8 cellular contexts compared by ENCODE assay signal in genomic region chr3:150760431-150761200, GRCh38. TPM values are rescaled to one million over a fixed set of nuclear protein-coding genes. Genes with fewer than 3 reads are reported as not detected.
A peak's percentile ranks its signal among the peaks of the same experiment; 100 is the strongest.
DNase-seq lines count a peak whose midpoint lies in the region; ATAC-seq and TF ChIP-seq lines count a peak whose summit lies in the region.

No MANE protein-coding gene starts in this region.

- peaks cover 0 to 6% (median 0%) of the 10 kb centered on the region in 9 donors for H3K36me3 ChIP-seq in heart left ventricle

- DNase-seq in heart left ventricle: no peak
- DNase-seq in left cardiac atrium: no peak
- DNase-seq in activated T-cell treated with anti-CD3 and anti-CD28 coated beads for 4 hours: peak; percentile 36
- no peak for DNase-seq in right cardiac atrium
- peak; percentile 65 for DNase-seq in stimulated activated naive CD8-positive, alpha-beta T cell treated with anti-CD3 and anti-CD28 coated beads, Interleukin-15, Interleukin-2, amounts not matched to agents 100 U/mL and 50 U/mL, for 24 hours
- DNase-seq in ureter (ENCODE audit: low spot score): no peak
- DNase-seq in effector CD8-positive, alpha-beta T cell (lab: John Stamatoyannopoulos, UW): no peak

- ATAC-seq in heart left ventricle: no peak
- ATAC-seq in left cardiac atrium: no peak
- peak; percentile 30 for ATAC-seq in HG03354 (IDR thresholded peaks at IDR 0.05; ENCODE audit: poor library complexity, severe bottlenecking, unreplicated experiment)
- no peak for ATAC-seq in right cardiac atrium
- ATAC-seq in stimulated activated naive CD8-positive, alpha-beta T cell treated with anti-CD3 and anti-CD28 coated beads, Interleukin-15, Interleukin-2, amounts not matched to agents 100 U/mL and 50 U/mL, for 24 hours: peak; percentile 44

- no peak for TF ChIP-seq CTCF in heart left ventricle (IDR thresholded peaks at IDR 0.05)

- 52 to 64% (median 57%) methylated on average over 6 of the region's 6 CpGs for WGBS in heart left ventricle, 4 donors
- WGBS in right cardiac atrium: 52% methylated on average over 6 of the region's 6 CpGs

- intact Hi-C loops in heart left ventricle (cut with DNase I) (loop anchor here in 8 of 10 donors (5.0 to 10.0 kb wide), 5 partner anchors 33 to 216 kb away; partner anchors contain the start of genes EIF2A (in 3 of the 8), SERP1 (in 3 of the 8) and SELENOT (in 2 of the 8)), left cardiac atrium (cut with DNase I) (loop anchor here in 1 of 2 donors (10.0 kb wide), 1 partner anchor 356 kb away; the partner anchor contains the start of gene TSC22D2), right cardiac atrium (cut with DNase I) (no loop called here)

- H3K9me3 ChIP-seq in heart left ventricle: no peaks in the 10 kb centered on the region
- H3K9me3 ChIP-seq in right cardiac atrium (ENCODE audit: control insufficient read depth, low read length): no peaks in the 10 kb centered on the region

- TF ChIP-seq POLR2A in heart left ventricle (IDR thresholded peaks at IDR 0.05): no peak

- peak overlapping the region in 9 of 12 donors; percentile 14 to 99 (median 95) for H3K27ac ChIP-seq in heart left ventricle
- no peak overlapping the region for H3K27ac ChIP-seq in right cardiac atrium (ENCODE audit: low read length)

- H3K4me3 ChIP-seq in heart left ventricle: peak overlapping the region in 10 of 12 donors; percentile 48 to 93 (median 83)
- H3K4me3 ChIP-seq in right cardiac atrium (ENCODE audit: low read length): peak overlapping the region; percentile 93

- H3K27me3 ChIP-seq in heart left ventricle (no peaks in the 10 kb centered on the region), right cardiac atrium (ENCODE audit: control insufficient read depth, insufficient read depth) (no peaks in the 10 kb centered on the region)

- peaks cover 5 to 67% (median 46%) of the 10 kb centered on the region in 12 donors for H3K4me1 ChIP-seq in heart left ventricle
- peaks cover 7% of the 10 kb centered on the region for H3K4me1 ChIP-seq in right cardiac atrium (ENCODE audit: control insufficient read depth, insufficient read depth, low read length)

RNA-seq across cellular contexts. Expression of gene SIAH2, which starts 2.4 kb away (rescaled TPM):
- total RNA-seq in heart left ventricle (10 to 100 TPM; 16.9 to 38.7 (median 23.4) TPM), left cardiac atrium (10 to 100 TPM; 14.7 to 16.4 TPM), right cardiac atrium (10 to 100 TPM; 15.4 to 18.6 (median 18.2) TPM), ureter (29.9 TPM)
- polyA plus RNA-seq in heart left ventricle (10 to 100 TPM in 1 of 2 donors, 1 to 10 TPM in 1; 7.1 to 24.9 TPM), right cardiac atrium (9.9 TPM)

RNA-seq across cellular contexts. Expression of gene ERICH6, which starts 56.9 kb away (rescaled TPM):
- total RNA-seq in heart left ventricle (under 1 TPM in 2 of 9 donors, not detected in 7; 0.32 to 0.54 TPM), left cardiac atrium (under 1 TPM in 1 of 2 donors, not detected in 1; 0.39 TPM), right cardiac atrium (under 1 TPM in 2 of 4 donors, not detected in 2; 0.35 to 0.37 TPM), ureter (0.36 TPM)
- polyA plus RNA-seq in heart left ventricle (not detected), right cardiac atrium (not detected)

Comparison
In these comparisons a context has a peak if more than half of its experiments do, and no peak if none do; other contexts are left out.
1. intact Hi-C loops: an anchor here in heart left ventricle (5.0 to 10.0 kb wide); none called in right cardiac atrium.
2. ATAC-seq: peak in HG03354 (single experiment) and stimulated activated naive CD8-positive, alpha-beta T cell treated with anti-CD3 and anti-CD28 coated beads, Interleukin-15, Interleukin-2, amounts not matched to agents 100 U/mL and 50 U/mL, for 24 hours (single experiment); none in heart left ventricle (0 of 4), left cardiac atrium (0 of 2) and right cardiac atrium (0 of 2).
3. DNase-seq: peak in activated T-cell treated with anti-CD3 and anti-CD28 coated beads for 4 hours (single experiment) and stimulated activated naive CD8-positive, alpha-beta T cell treated with anti-CD3 and anti-CD28 coated beads, Interleukin-15, Interleukin-2, amounts not matched to agents 100 U/mL and 50 U/mL, for 24 hours (single experiment); none in heart left ventricle (0 of 5), left cardiac atrium (single experiment), right cardiac atrium (0 of 3), ureter (single experiment) and effector CD8-positive, alpha-beta T cell (single experiment).